ENCODE assay signal across 1 cellular context in genomic region chr5:173823721-173824567, GRCh38.
TF ChIP-seq lines count a peak whose summit lies in the region.

No MANE protein-coding gene starts in this region.

TF ChIP-seq in HepG2, 621 proteins besides CTCF, POLR2A, EP300 and RAD21 (continued from another document and continues in another):
- TF ChIP-seq RFXANK (CRISPR knock-in tag; IDR thresholded peaks at IDR 0.05) = no peak; the same call in 1 of the 2 replicates
- TF ChIP-seq RELA (CRISPR knock-in tag; IDR thresholded peaks at IDR 0.05) = no peak
- TF ChIP-seq JUNB (CRISPR knock-in tag; IDR thresholded peaks at IDR 0.05; ENCODE audit: borderline replicate concordance) = peak; percentile 53; the same call in 1 of the 2 replicates
- TF ChIP-seq ZNF414 (CRISPR knock-in tag; IDR thresholded peaks at IDR 0.05) = no peak
- TF ChIP-seq ZNF331 (CRISPR knock-in tag; IDR thresholded peaks at IDR 0.05) = peak; percentile 74
- no peak for TF ChIP-seq ZMAT5 (CRISPR knock-in tag; IDR thresholded peaks at IDR 0.05; ENCODE audit: borderline replicate concordance, low read depth)
- peak; percentile 86; the same call in 1 of the 2 replicates for TF ChIP-seq KLF11 (CRISPR knock-in tag; IDR thresholded peaks at IDR 0.05)
- TF ChIP-seq KLF13 (CRISPR knock-in tag; IDR thresholded peaks at IDR 0.05) = no peak
- no peak for TF ChIP-seq ZNF383 (CRISPR knock-in tag; IDR thresholded peaks at IDR 0.05; ENCODE audit: borderline replicate concordance)
- peak; percentile 35; the same call in 1 of the 2 replicates for TF ChIP-seq ZBTB39 (CRISPR knock-in tag; IDR thresholded peaks at IDR 0.05)
- peak; percentile 92 for TF ChIP-seq SOX5 (CRISPR knock-in tag; IDR thresholded peaks at IDR 0.05; ENCODE audit: borderline replicate concordance)
- TF ChIP-seq DR1 (CRISPR knock-in tag; IDR thresholded peaks at IDR 0.05) = peak; percentile 69
- peak; percentile 94 for TF ChIP-seq NCOR1 (IDR thresholded peaks at IDR 0.05; ENCODE audit: borderline replicate concordance, low read length)
- no peak for TF ChIP-seq ZNF7 (CRISPR knock-in tag; IDR thresholded peaks at IDR 0.05)
- TF ChIP-seq DNMT1 (CRISPR knock-in tag; IDR thresholded peaks at IDR 0.05) = no peak
- TF ChIP-seq AKNA (CRISPR knock-in tag; IDR thresholded peaks at IDR 0.05; ENCODE audit: borderline replicate concordance) = no peak
- no peak for TF ChIP-seq YY1 (IDR thresholded peaks at IDR 0.05; ENCODE audit: insufficient read depth, insufficient replicate concordance, low read depth, low read length)
- no peak for TF ChIP-seq KLF12 (CRISPR knock-in tag; IDR thresholded peaks at IDR 0.05; ENCODE audit: borderline replicate concordance)
- TF ChIP-seq ZNF724P (CRISPR knock-in tag; IDR thresholded peaks at IDR 0.05; ENCODE audit: borderline replicate concordance) = 0 out of 2 replicates have a peak, but pooled peaks have one; percentile 69
- TF ChIP-seq ZBTB37 (CRISPR knock-in tag; IDR thresholded peaks at IDR 0.05) = peak; percentile 99
- TF ChIP-seq MTERF4 (CRISPR knock-in tag; IDR thresholded peaks at IDR 0.05) = peak; percentile 83; the same call in 1 of the 2 replicates
- TF ChIP-seq PAXIP1 (CRISPR knock-in tag; conservative IDR thresholded peaks at IDR 0.05) = peak; percentile 98
- TF ChIP-seq HOXA9 (CRISPR knock-in tag; IDR thresholded peaks at IDR 0.05; ENCODE audit: borderline replicate concordance) = no peak
- TF ChIP-seq ZNF550 (CRISPR knock-in tag; IDR thresholded peaks at IDR 0.05; ENCODE audit: borderline replicate concordance) = no peak
- no peak for TF ChIP-seq ZNF777 (CRISPR knock-in tag; IDR thresholded peaks at IDR 0.05)
- TF ChIP-seq KDM6A (CRISPR knock-in tag; IDR thresholded peaks at IDR 0.05; ENCODE audit: low read depth) = peak; percentile 89
- TF ChIP-seq PITX1 (CRISPR knock-in tag; IDR thresholded peaks at IDR 0.05) = peak; percentile 88; the same call in 1 of the 2 replicates
- 0 out of 2 replicates have a peak, but pooled peaks have one; percentile 65 for TF ChIP-seq RFXAP (CRISPR knock-in tag; IDR thresholded peaks at IDR 0.05; ENCODE audit: borderline replicate concordance)
- TF ChIP-seq SMAD3 (CRISPR knock-in tag; IDR thresholded peaks at IDR 0.05) = peak; percentile 80
- TF ChIP-seq ZBTB34 (CRISPR knock-in tag; IDR thresholded peaks at IDR 0.05) = peak; percentile 98
- TF ChIP-seq SRSF1 (optimal IDR thresholded peaks at IDR 0.05; ENCODE audit: low read depth, low read length) = no peak
- TF ChIP-seq ZNF512B (CRISPR knock-in tag; IDR thresholded peaks at IDR 0.05; ENCODE audit: borderline replicate concordance) = 0 out of 2 replicates have a peak, but pooled peaks have one; percentile 16
- peak; percentile 95 for TF ChIP-seq ESRRA (CRISPR knock-in tag; IDR thresholded peaks at IDR 0.05; ENCODE audit: low read depth)
- TF ChIP-seq ZNF431 (CRISPR knock-in tag; IDR thresholded peaks at IDR 0.05; ENCODE audit: borderline replicate concordance, low read depth) = peak; percentile 97
- TF ChIP-seq THAP8 (CRISPR knock-in tag; IDR thresholded peaks at IDR 0.05; ENCODE audit: borderline replicate concordance) = no peak
- peak; percentile 92 for TF ChIP-seq ZMYM2 (CRISPR knock-in tag; IDR thresholded peaks at IDR 0.05)
- 0 out of 2 replicates have a peak, but pooled peaks have one; percentile 28 for TF ChIP-seq KLF9 (CRISPR knock-in tag; IDR thresholded peaks at IDR 0.05; ENCODE audit: low read depth)
- 0 out of 2 replicates have a peak, but pooled peaks have one; percentile 63 for TF ChIP-seq ZNF564 (CRISPR knock-in tag; IDR thresholded peaks at IDR 0.05)
- TF ChIP-seq ATM (IDR thresholded peaks at IDR 0.05; ENCODE audit: borderline replicate concordance) = no peak
- peak; percentile 96 for TF ChIP-seq RARA (CRISPR knock-in tag; IDR thresholded peaks at IDR 0.05)
- 0 out of 2 replicates have a peak, but pooled peaks have one; percentile 65 for TF ChIP-seq ZNF713 (CRISPR knock-in tag; IDR thresholded peaks at IDR 0.05)
- peak; percentile 25; the same call in 1 of the 2 replicates for TF ChIP-seq ZNF749 (CRISPR knock-in tag; IDR thresholded peaks at IDR 0.05; ENCODE audit: borderline replicate concordance)
- peak; percentile 83; the same call in 1 of the 2 replicates for TF ChIP-seq ZNF788 (CRISPR knock-in tag; IDR thresholded peaks at IDR 0.05; ENCODE audit: borderline replicate concordance)
- TF ChIP-seq LCORL (IDR thresholded peaks at IDR 0.05) = peak; percentile 95
- TF ChIP-seq LCORL (CRISPR knock-in tag; IDR thresholded peaks at IDR 0.05) = peak; percentile 100
